Comparison of ENCODE assay signal across 13 cellular contexts in genomic region chr14:61563880-61564622, GRCh38.
DNase-seq lines count a peak whose midpoint lies in the region; ATAC-seq and TF ChIP-seq lines count a peak whose summit lies in the region.
"Had no signal": no experiment of that assay in that cellular context is flagged by ENCODE, and none has a peak within 500 bp of the region (broad histone marks: within the 10 kb centered on the region; RNA-seq: fewer than 3 reads in every experiment).

No MANE protein-coding gene starts in this region.

- H3K27me3 Mint-ChIP-seq in activated naive CD4-positive, alpha-beta T cell treated with anti-CD3 and anti-CD28 coated beads for 36 hours (ENCODE audit: low read depth): no peaks in the 10 kb centered on the region
- no peaks in the 10 kb centered on the region for H3K27me3 Mint-ChIP-seq in activated CD4-positive, alpha-beta memory T cell treated with anti-CD3 and anti-CD28 coated beads for 36 hours
- no peaks in the 10 kb centered on the region for H3K27me3 Mint-ChIP-seq in stimulated activated naive CD8-positive, alpha-beta T cell treated with anti-CD3 and anti-CD28 coated beads, Interleukin-15, amount 100 ng/mL, for 72 hours

- CTCF ChIA-PET in activated naive CD4-positive, alpha-beta T cell treated with anti-CD3 and anti-CD28 coated beads for 36 hours (lab: Charles Lee): no interaction called here
- CTCF ChIA-PET in activated CD4-positive, alpha-beta memory T cell treated with anti-CD3 and anti-CD28 coated beads for 36 hours (lab: Charles Lee): interaction anchor here (0.5 to 1.6 kb wide), 3 partner anchors 89 to 145 kb away, joined by 3 to 4 read pairs (median 3); no protein-coding TSS in a partner anchor

- peaks cover 6% of the 10 kb centered on the region for H3K9me3 Mint-ChIP-seq in activated naive CD4-positive, alpha-beta T cell treated with anti-CD3 and anti-CD28 coated beads for 36 hours
- H3K9me3 Mint-ChIP-seq in activated CD4-positive, alpha-beta memory T cell treated with anti-CD3 and anti-CD28 coated beads for 36 hours: peaks cover 3% of the 10 kb centered on the region
- H3K9me3 Mint-ChIP-seq in stimulated activated naive CD8-positive, alpha-beta T cell treated with anti-CD3 and anti-CD28 coated beads, Interleukin-15, amount 100 ng/mL, for 72 hours: peaks cover 4 to 6% of the 10 kb centered on the region in 2 donors
- H3K9me3 Mint-ChIP-seq: immature natural killer cell had no signal

- peaks cover 3% of the 10 kb centered on the region for H3K36me3 Mint-ChIP-seq in activated naive CD4-positive, alpha-beta T cell treated with anti-CD3 and anti-CD28 coated beads for 36 hours (ENCODE audit: low read depth)
- H3K36me3 Mint-ChIP-seq in activated CD4-positive, alpha-beta memory T cell treated with anti-CD3 and anti-CD28 coated beads for 36 hours: peaks cover 7% of the 10 kb centered on the region

- H3K4me3 Mint-ChIP-seq in activated naive CD4-positive, alpha-beta T cell treated with anti-CD3 and anti-CD28 coated beads for 36 hours: no peak overlapping the region
- H3K4me3 Mint-ChIP-seq in activated CD4-positive, alpha-beta memory T cell treated with anti-CD3 and anti-CD28 coated beads for 36 hours: no peak overlapping the region
- H3K4me3 Mint-ChIP-seq in stimulated activated naive CD8-positive, alpha-beta T cell treated with anti-CD3 and anti-CD28 coated beads, Interleukin-15, amount 100 ng/mL, for 72 hours: peak overlapping the region in 1 of 2 donors; percentile 63
- H3K4me3 Mint-ChIP-seq: immature natural killer cell had no signal

- H3K27me3 ChIP-seq in foreskin keratinocyte: no peaks in the 10 kb centered on the region
- H3K27me3 ChIP-seq: pancreas had no signal

- no peak for ATAC-seq in foreskin keratinocyte
- no peak for ATAC-seq in stimulated activated naive CD8-positive, alpha-beta T cell treated with anti-CD3 and anti-CD28 coated beads, Interleukin-15, amount 100 ng/mL, for 72 hours

- H3K27ac ChIP-seq in foreskin keratinocyte: peak overlapping the region; percentile 97

- POLR2A ChIA-PET in activated CD4-positive, alpha-beta memory T cell treated with anti-CD3 and anti-CD28 coated beads for 36 hours (lab: Charles Lee): interaction anchor here (0.7 to 2.8 kb wide), 4 partner anchors 30 to 98 kb away, joined by 3 to 16 read pairs (median 4); no protein-coding TSS in a partner anchor

- peak overlapping the region; percentile 75 for H3K27ac Mint-ChIP-seq in activated naive CD4-positive, alpha-beta T cell treated with anti-CD3 and anti-CD28 coated beads for 36 hours
- peak overlapping the region; percentile 83 for H3K27ac Mint-ChIP-seq in activated CD4-positive, alpha-beta memory T cell treated with anti-CD3 and anti-CD28 coated beads for 36 hours
- peak overlapping the region; percentile 29 to 92 for H3K27ac Mint-ChIP-seq in stimulated activated naive CD8-positive, alpha-beta T cell treated with anti-CD3 and anti-CD28 coated beads, Interleukin-15, amount 100 ng/mL, for 72 hours

- peaks cover 82% of the 10 kb centered on the region for H3K4me1 Mint-ChIP-seq in activated naive CD4-positive, alpha-beta T cell treated with anti-CD3 and anti-CD28 coated beads for 36 hours (ENCODE audit: low read depth)
- peaks cover 78% of the 10 kb centered on the region for H3K4me1 Mint-ChIP-seq in activated CD4-positive, alpha-beta memory T cell treated with anti-CD3 and anti-CD28 coated beads for 36 hours (ENCODE audit: low read depth)
- H3K4me1 Mint-ChIP-seq in stimulated activated naive CD8-positive, alpha-beta T cell treated with anti-CD3 and anti-CD28 coated beads, Interleukin-15, amount 100 ng/mL, for 72 hours: peaks cover 86% of the 10 kb centered on the region

- no peak for TF ChIP-seq CTCF in foreskin keratinocyte (conservative IDR thresholded peaks at IDR 0.05)

- intact Hi-C loops in activated naive CD4-positive, alpha-beta T cell treated with anti-CD3 and anti-CD28 coated beads for 36 hours (cut with micrococcal nuclease): loop anchor here (1.0 to 10.0 kb wide), 7 partner anchors 27 to 271 kb away; no protein-coding TSS in a partner anchor
- intact Hi-C loops in activated CD4-positive, alpha-beta memory T cell treated with anti-CD3 and anti-CD28 coated beads for 36 hours (cut with micrococcal nuclease): loop anchor here (1.0 to 2.0 kb wide), 6 partner anchors 15 to 98 kb away; no protein-coding TSS in a partner anchor

- no peak for DNase-seq in activated naive CD4-positive, alpha-beta T cell treated with anti-CD3 and anti-CD28 coated beads for 36 hours
- no peak for DNase-seq in activated naive CD4-positive, alpha-beta T cell treated with Interleukin-2 at 50 U/mL for 16 hours
- DNase-seq in activated CD4-positive, alpha-beta memory T cell treated with anti-CD3 and anti-CD28 coated beads for 36 hours: no peak
- no peak for DNase-seq in foreskin keratinocyte
- no peak for DNase-seq in stimulated activated naive CD8-positive, alpha-beta T cell treated with anti-CD3 and anti-CD28 coated beads, Interleukin-15, amount 100 ng/mL, for 72 hours
- no peak for DNase-seq in stimulated activated CD4-positive, alpha-beta T cell treated with anti-CD3 and anti-CD28 coated beads, Interleukin-2, amount 100 ng/mL, for 24 hours
- no peak for DNase-seq in RPMI8226
- DNase-seq in Ammon's horn (ENCODE audit: low spot score): no peak
- DNase-seq: activated gamma-delta T cell, C1 segment of cervical spinal cord, immature natural killer cell, NCI-H82 had no signal

- peaks cover 53% of the 10 kb centered on the region for H3K4me1 ChIP-seq in foreskin keratinocyte
